In genomic region chr10:117320050-117320665, GRCh38 we compare ENCODE assay signal across 8 cellular contexts. TPM values are rescaled to one million over a fixed set of nuclear protein-coding genes. Genes with fewer than 3 reads are reported as not detected.
DNase-seq lines count a peak whose midpoint lies in the region; ATAC-seq and TF ChIP-seq lines count a peak whose summit lies in the region.

No MANE protein-coding gene starts in this region.

- no peaks in the 10 kb centered on the region for H3K79me2 ChIP-seq in OCI-LY3 (ENCODE audit: low read length)

- H3K9me3 ChIP-seq in OCI-LY3 (ENCODE audit: insufficient read depth, low read length) (no peaks in the 10 kb centered on the region), T-helper 17 cell (ENCODE audit: control insufficient read depth, low read length, poor library complexity, severe bottlenecking) (no peaks in the 10 kb centered on the region)

- no peaks in the 10 kb centered on the region for H3K27me3 ChIP-seq in OCI-LY3 (ENCODE audit: low read depth, low read length)

- H2AFZ ChIP-seq in OCI-LY3 (ENCODE audit: low read depth, low read length): no peak overlapping the region

- H3K4me3 ChIP-seq in OCI-LY3 (ENCODE audit: low read length): no peak overlapping the region
- H3K4me3 ChIP-seq in epithelial cell of esophagus (ENCODE audit: low read length): no peak overlapping the region

- DNase-seq in AG09319 (ENCODE audit: extremely low read depth, low read depth) (no peak), GM13977 (ENCODE audit: low spot score) (peak; percentile 23), epithelial cell of esophagus (ENCODE audit: low read depth) (peak; percentile 36), progenitor cell of endocrine pancreas (ENCODE audit: low spot score, unreplicated experiment) (no peak), HK-2 (ENCODE audit: unreplicated experiment) (no peak), T-helper 17 cell (no peak)

- H3K27ac Mint-ChIP-seq in progenitor cell of endocrine pancreas: no peak overlapping the region
- H3K27ac Mint-ChIP-seq in T-helper 17 cell: no peak overlapping the region

- H3K4me3 Mint-ChIP-seq in progenitor cell of endocrine pancreas (ENCODE audit: low read depth) (no peak overlapping the region), T-helper 17 cell (no peak overlapping the region)

- H3K9me3 Mint-ChIP-seq in progenitor cell of endocrine pancreas (ENCODE audit: low read depth): no peaks in the 10 kb centered on the region

- H3K4me2 ChIP-seq in OCI-LY3 (ENCODE audit: low read length): no peak overlapping the region

- H3K4me1 Mint-ChIP-seq in progenitor cell of endocrine pancreas (ENCODE audit: low read depth) (no peaks in the 10 kb centered on the region), T-helper 17 cell (peaks cover 12% of the 10 kb centered on the region)

- H3K36me3 Mint-ChIP-seq in progenitor cell of endocrine pancreas (ENCODE audit: insufficient read depth) (no peaks in the 10 kb centered on the region), T-helper 17 cell (ENCODE audit: low read depth) (peaks cover 3% of the 10 kb centered on the region)

- peaks cover 3% of the 10 kb centered on the region; the same call in 1 of the 2 replicates for H4K20me1 ChIP-seq in OCI-LY3 (ENCODE audit: insufficient read depth, low read length)

- TF ChIP-seq CTCF in AG09319 (IDR thresholded peaks at IDR 0.05; ENCODE audit: low read depth, low read length): peak; percentile 68
- TF ChIP-seq CTCF in GM13977 (IDR thresholded peaks at IDR 0.05; ENCODE audit: extremely low read depth, insufficient read depth, missing control alignments): peak; percentile 72
- TF ChIP-seq CTCF in OCI-LY3 (IDR thresholded peaks at IDR 0.05; ENCODE audit: low read depth, low read length): peak; percentile 51
- TF ChIP-seq CTCF in epithelial cell of esophagus (IDR thresholded peaks at IDR 0.05; ENCODE audit: insufficient read depth, low read depth, low read length, missing control alignments): peak; percentile 66
- peak; percentile 71 for TF ChIP-seq CTCF in progenitor cell of endocrine pancreas (IDR thresholded peaks at IDR 0.05; ENCODE audit: unreplicated experiment)

- in situ Hi-C loops in GM13977 (cut with MboI; ENCODE audit: low pct_unique_long_range_greater_than_20kb, low sequenced_read_pairs, unreplicated experiment): no loop called here

- no peak overlapping the region for H3K27ac ChIP-seq in OCI-LY3 (ENCODE audit: low read length)

- H3K4me1 ChIP-seq in OCI-LY3 (ENCODE audit: low read length): no peaks in the 10 kb centered on the region

- no peaks in the 10 kb centered on the region for H3K27me3 Mint-ChIP-seq in progenitor cell of endocrine pancreas
- no peaks in the 10 kb centered on the region for H3K27me3 Mint-ChIP-seq in T-helper 17 cell

- H3K9ac ChIP-seq in OCI-LY3 (ENCODE audit: low read length): no peak overlapping the region

- H3K36me3 ChIP-seq in OCI-LY3 (replicated peaks; ENCODE audit: low read depth, low read length): no peaks in the 10 kb centered on the region

- ATAC-seq in GM21360 (IDR thresholded peaks at IDR 0.05; ENCODE audit: unreplicated experiment) (no peak), T-helper 17 cell (no peak)

RNA-seq across cellular contexts. Expression of gene PDZD8, which starts 55.1 kb away (rescaled TPM):
- total RNA-seq in progenitor cell of endocrine pancreas (28.6 and 30.9 TPM in 2 replicates), T-helper 17 cell (10 to 100 TPM; 18.4 to 29.6 TPM)

Comparison
In these comparisons a context has a peak if more than half of its experiments do, and no peak if none do; other contexts are left out.
1. DNase-seq: peak in GM13977 (single experiment) and epithelial cell of esophagus (single experiment); none in AG09319 (single experiment), progenitor cell of endocrine pancreas (single experiment), HK-2 (single experiment) and T-helper 17 cell (0 of 3).
2. Peak in every context shown above with its lines, with median percentiles within 50 percentile points of each other: CTCF ChIP-seq.